In the genomic region with DNA sequence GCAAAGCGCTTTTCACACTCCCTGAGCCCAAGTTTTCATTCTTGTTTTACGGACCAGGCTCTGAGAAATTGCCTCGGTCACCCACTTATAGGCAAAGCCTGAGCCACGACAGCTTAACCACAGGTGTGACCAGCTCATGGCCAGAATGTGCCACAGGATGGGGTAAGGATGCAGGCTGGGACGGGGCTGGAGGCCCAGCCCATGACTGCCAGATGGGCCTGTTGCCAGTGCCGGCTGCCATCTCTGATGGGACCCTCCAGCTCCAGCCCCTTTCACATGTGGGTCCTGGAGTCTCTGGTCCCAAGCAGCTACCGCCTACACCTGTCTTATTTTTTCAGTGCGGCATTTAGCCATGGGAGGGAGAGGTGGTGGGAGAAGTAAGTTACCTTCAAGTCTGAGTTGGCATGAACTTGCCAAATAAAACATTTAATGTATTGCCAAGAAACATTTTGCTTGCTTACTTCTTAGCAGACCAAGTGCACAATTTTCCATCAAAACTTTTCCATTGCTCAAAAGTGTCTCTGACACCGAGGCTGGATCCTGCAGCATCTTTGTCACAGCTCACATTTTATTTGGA, we compare ENCODE assay signal across 18 cellular contexts.
DNase-seq lines count a peak whose midpoint lies in the region; ATAC-seq and TF ChIP-seq lines count a peak whose summit lies in the region.
"Had no signal": no experiment of that assay in that cellular context is flagged by ENCODE, and none has a peak within 500 bp of the region (broad histone marks: within the 10 kb centered on the region; RNA-seq: fewer than 3 reads in every experiment).

No MANE protein-coding gene starts in this region.

- TF ChIP-seq POLR2A in gastrocnemius medialis (IDR thresholded peaks at IDR 0.05) = no peak

- no peak for DNase-seq in heart right ventricle
- DNase-seq in left ventricle myocardium superior = no peak
- no peak for DNase-seq in right atrium auricular region (ENCODE audit: low spot score)
- DNase-seq in gastrocnemius medialis = no peak
- DNase-seq in upper lobe of right lung = peak; percentile 60
- no peak for DNase-seq in activated naive CD4-positive, alpha-beta T cell (lab: John Stamatoyannopoulos, UW)
- DNase-seq in Ammon's horn (ENCODE audit: low spot score) = no peak
- no peak for DNase-seq in stimulated activated naive B cell treated with anti-CD40 and anti-IgM and Interleukin-4, amounts not matched to agents 10 μg/mL and 1 μg/mL and 100 μg/mL, for 72 hours
- DNase-seq: Calu3; CD4-positive, CD25-positive, alpha-beta regulatory T cell; DMS79; KG1; NCI-H1092; NCI-H345; NCI-H526 treated with DMSO at 0.1 percent for 48 hours; NK-92 treated with Interleukin-12 subunit alpha and Interleukin-12 subunit beta, amount 100 ng/mL, for 24 hours; PC-9 had no signal

- no peak overlapping the region for H3K27ac Mint-ChIP-seq in stimulated activated naive B cell treated with anti-CD40 and anti-IgM and Interleukin-4, amounts not matched to agents 10 μg/mL and 1 μg/mL and 100 μg/mL, for 72 hours
- H3K27ac Mint-ChIP-seq: CD4-positive, CD25-positive, alpha-beta regulatory T cell had no signal

- H3K27ac ChIP-seq in heart right ventricle = peak overlapping the region; percentile 27 to 78 (median 61)
- H3K27ac ChIP-seq in right atrium auricular region = peak overlapping the region; percentile 65 to 69
- H3K27ac ChIP-seq in gastrocnemius medialis = peak overlapping the region; percentile 12 to 52 (median 33)
- peak overlapping the region; percentile 68 for H3K27ac ChIP-seq in upper lobe of right lung
- H3K27ac ChIP-seq: PC-9 had no signal

- peaks cover 19 to 31% of the 10 kb centered on the region in 2 donors for H3K4me1 Mint-ChIP-seq in stimulated activated naive B cell treated with anti-CD40 and anti-IgM and Interleukin-4, amounts not matched to agents 10 μg/mL and 1 μg/mL and 100 μg/mL, for 72 hours

- H3K27me3 ChIP-seq in heart right ventricle = no peaks in the 10 kb centered on the region
- no peaks in the 10 kb centered on the region for H3K27me3 ChIP-seq in right atrium auricular region
- no peaks in the 10 kb centered on the region for H3K27me3 ChIP-seq in gastrocnemius medialis
- no peaks in the 10 kb centered on the region for H3K27me3 ChIP-seq in upper lobe of right lung

- peaks cover 0 to 9% (median 0%) of the 10 kb centered on the region in 9 donors for H3K36me3 ChIP-seq in heart right ventricle
- H3K36me3 ChIP-seq in right atrium auricular region = no peaks in the 10 kb centered on the region
- no peaks in the 10 kb centered on the region for H3K36me3 ChIP-seq in gastrocnemius medialis
- H3K36me3 ChIP-seq in upper lobe of right lung = no peaks in the 10 kb centered on the region

- peaks cover 43 to 54% of the 10 kb centered on the region in 2 donors for H3K36me3 Mint-ChIP-seq in stimulated activated naive B cell treated with anti-CD40 and anti-IgM and Interleukin-4, amounts not matched to agents 10 μg/mL and 1 μg/mL and 100 μg/mL, for 72 hours

- 81 to 83% methylated on average over 9 of the region's 9 CpGs for WGBS in heart right ventricle, 2 donors

- ATAC-seq in heart right ventricle (no peak), left ventricle myocardium superior (no peak), gastrocnemius medialis (no peak), upper lobe of right lung (no peak)
- no peak for ATAC-seq in stimulated activated naive B cell treated with anti-CD40 and anti-IgM and Interleukin-4, amounts not matched to agents 10 μg/mL and 1 μg/mL and 100 μg/mL, for 72 hours (replicated peaks)
- ATAC-seq: GM12878 had no signal

- H3K4me1 ChIP-seq in heart right ventricle (peaks cover 33 to 72% (median 61%) of the 10 kb centered on the region in 9 donors), right atrium auricular region (peaks cover 0 to 66% of the 10 kb centered on the region in 2 donors), gastrocnemius medialis (peaks cover 9 to 16% of the 10 kb centered on the region in 2 donors), upper lobe of right lung (peaks cover 34% of the 10 kb centered on the region)

- in situ Hi-C loops in gastrocnemius medialis (cut with MboI; ENCODE audit: low sequenced_read_pairs in 4 of 4) = no loop called here

- H3K9me3 Mint-ChIP-seq in stimulated activated naive B cell treated with anti-CD40 and anti-IgM and Interleukin-4, amounts not matched to agents 10 μg/mL and 1 μg/mL and 100 μg/mL, for 72 hours = peaks cover 2 to 4% of the 10 kb centered on the region in 2 donors

- H3K27me3 Mint-ChIP-seq in stimulated activated naive B cell treated with anti-CD40 and anti-IgM and Interleukin-4, amounts not matched to agents 10 μg/mL and 1 μg/mL and 100 μg/mL, for 72 hours = no peaks in the 10 kb centered on the region
- H3K27me3 Mint-ChIP-seq: CD4-positive, CD25-positive, alpha-beta regulatory T cell had no signal

- TF ChIP-seq CTCF in heart right ventricle (IDR thresholded peaks at IDR 0.05) = no peak
- no peak for TF ChIP-seq CTCF in right atrium auricular region (IDR thresholded peaks at IDR 0.05)
- TF ChIP-seq CTCF in gastrocnemius medialis (IDR thresholded peaks at IDR 0.05 in 4 of 5, conservative IDR thresholded peaks at IDR 0.05 in 1 of 5) = no peak
- TF ChIP-seq CTCF in upper lobe of right lung (IDR thresholded peaks at IDR 0.05) = no peak

- no peak overlapping the region for H3K4me3 ChIP-seq in heart right ventricle
- no peak overlapping the region for H3K4me3 ChIP-seq in right atrium auricular region
- no peak overlapping the region for H3K4me3 ChIP-seq in gastrocnemius medialis
- no peak overlapping the region for H3K4me3 ChIP-seq in upper lobe of right lung
- H3K4me3 ChIP-seq: GM12878, PC-9 had no signal

- H3K9me3 ChIP-seq in heart right ventricle (peaks cover 0 to 15% (median 0%) of the 10 kb centered on the region in 11 donors), right atrium auricular region (no peaks in the 10 kb centered on the region), gastrocnemius medialis (no peaks in the 10 kb centered on the region), upper lobe of right lung (no peaks in the 10 kb centered on the region)

- intact Hi-C loops in heart right ventricle (cut with DNase I) = no loop called here
- intact Hi-C loops in left ventricle myocardium superior (cut with micrococcal nuclease) = no loop called here
- intact Hi-C loops in gastrocnemius medialis (cut with DNase I; ENCODE audit: low total_unique reads) = no loop called here
- intact Hi-C loops in upper lobe of right lung (cut with DNase I) = no loop called here

- no peak overlapping the region for H3K4me3 Mint-ChIP-seq in stimulated activated naive B cell treated with anti-CD40 and anti-IgM and Interleukin-4, amounts not matched to agents 10 μg/mL and 1 μg/mL and 100 μg/mL, for 72 hours
- H3K4me3 Mint-ChIP-seq: CD4-positive, CD25-positive, alpha-beta regulatory T cell had no signal
